6 cellular contexts compared by ENCODE assay signal in the genomic region with DNA sequence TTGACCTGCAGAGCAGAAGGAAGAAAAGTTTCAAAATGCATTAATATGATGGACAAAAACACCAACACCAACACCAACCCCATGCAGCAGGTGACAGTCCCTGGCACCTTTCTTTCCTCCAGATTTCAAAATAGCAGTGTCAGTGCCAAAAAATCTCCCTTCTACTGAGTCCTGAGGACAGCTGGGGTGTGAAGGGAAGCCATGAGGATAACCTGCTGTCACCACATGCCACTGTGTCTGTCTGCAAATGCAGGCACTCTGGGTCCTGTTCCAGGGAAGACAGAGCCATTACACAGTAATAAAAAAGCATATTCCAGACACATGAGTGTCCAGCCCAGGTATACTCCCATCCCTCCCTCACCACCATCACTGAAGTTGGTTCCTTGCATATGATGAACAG.
"Had no signal": no experiment of that assay in that cellular context is flagged by ENCODE, and none has a peak within 500 bp of the region (broad histone marks: within the 10 kb centered on the region; RNA-seq: fewer than 3 reads in every experiment).

No MANE protein-coding gene starts in this region.

- ATAC-seq: HepG2, K562 had no signal

- H3K4me3 ChIP-seq: K562 had no signal

- DNase-seq: IMR-90, KBM-7, KG1 had no signal

- H3K27ac ChIP-seq: HL-60 had no signal
